9 cellular contexts compared by ENCODE assay signal in the genomic region with DNA sequence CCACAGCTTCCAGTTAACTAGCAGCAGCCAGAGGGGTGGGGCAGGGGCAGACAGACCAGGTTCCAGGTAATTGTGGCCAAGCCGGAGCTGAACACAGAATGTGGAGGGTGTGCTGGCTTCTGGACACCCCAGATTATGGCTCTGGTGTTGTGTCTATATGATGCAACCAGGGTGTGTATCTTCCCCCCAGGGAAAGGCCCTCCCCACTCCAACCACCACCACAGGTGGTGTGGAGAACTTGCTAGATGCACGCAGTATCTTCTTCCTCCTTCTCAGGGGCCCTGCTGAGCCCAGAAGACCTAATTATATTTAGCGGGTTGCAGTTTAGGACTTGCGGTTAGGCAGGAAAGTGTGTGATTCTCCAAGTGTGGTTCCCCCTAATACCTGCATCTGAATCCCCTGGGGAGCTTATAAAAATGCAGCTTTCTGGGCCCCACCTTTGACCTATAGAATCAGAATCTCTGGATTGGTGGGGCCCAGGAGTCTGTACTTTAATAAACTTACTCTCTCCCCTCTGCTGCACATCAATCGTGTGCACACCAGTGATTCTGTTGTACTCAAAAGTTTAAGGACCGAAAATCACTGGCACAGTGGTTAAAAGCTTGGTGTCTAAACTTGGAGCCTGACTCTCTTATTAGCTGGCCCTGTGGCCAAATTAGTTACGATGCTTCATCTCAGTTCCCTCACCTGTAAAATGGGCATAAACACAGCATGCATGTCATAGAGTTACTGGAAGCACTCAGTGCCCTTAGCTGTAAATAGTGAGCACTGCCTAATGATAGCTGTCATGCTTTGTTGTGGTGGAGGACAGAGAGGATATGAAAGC.
DNase-seq lines count a peak whose midpoint lies in the region; ATAC-seq, FAIRE-seq and TF ChIP-seq lines count a peak whose summit lies in the region.
"Had no signal": no experiment of that assay in that cellular context is flagged by ENCODE, and none has a peak within 500 bp of the region (broad histone marks: within the 10 kb centered on the region; RNA-seq: fewer than 3 reads in every experiment).

No MANE protein-coding gene starts in this region.

- DNase-seq in HL-60 (ENCODE audit: low read depth in 1 of 2, low spot score in 1 of 2) (peak; percentile 92 to 97), memory B cell (ENCODE audit: low spot score in 2 of 2) (peak; percentile 61 to 80), H54 (ENCODE audit: insufficient read length, low spot score) (no peak), NCI-H2171 (lab: John Stamatoyannopoulos, UW) (no peak), anterior cingulate cortex (lab: John Stamatoyannopoulos, UW) (no peak)
- DNase-seq in stimulated activated CD4-positive, alpha-beta T cell treated with anti-CD3 and anti-CD28 coated beads, Interleukin-4, amount 100 ng/mL, for 24 hours, result no peak
- DNase-seq: NCI-H226 had no signal

- peaks cover 35% of the 10 kb centered on the region for H3K4me1 Mint-ChIP-seq in memory B cell

- H3K4me3 ChIP-seq in HL-60 (replicated peaks; ENCODE audit: insufficient read depth, low read length), result no peak overlapping the region

- H3K27me3 Mint-ChIP-seq in memory B cell, result peaks cover 12% of the 10 kb centered on the region

- H3K4me3 Mint-ChIP-seq in memory B cell, result peak overlapping the region; percentile 51

- 0 out of 2 replicates have a peak overlapping the region, but pooled peaks have one; percentile 14 for H3K27ac ChIP-seq in HL-60 (replicated peaks)

- peak overlapping the region; percentile 86 for H3K27ac Mint-ChIP-seq in memory B cell

- TF ChIP-seq POLR2A in H54 (IDR thresholded peaks at IDR 0.05; ENCODE audit: low read depth, low read length), result no peak

- H3K36me3 Mint-ChIP-seq in memory B cell, result no peaks in the 10 kb centered on the region

- FAIRE-seq in H54 (lab: Jason Lieb, UNC), result no peak

- no peaks in the 10 kb centered on the region for H3K9me3 Mint-ChIP-seq in memory B cell

- no peak for TF ChIP-seq CTCF in HL-60 (IDR thresholded peaks at IDR 0.05; ENCODE audit: insufficient read depth, low read length)

- no peaks in the 10 kb centered on the region for H3K27me3 ChIP-seq in HL-60 (ENCODE audit: insufficient read depth, poor library complexity, severe bottlenecking)

- ATAC-seq in GM18867 (IDR thresholded peaks at IDR 0.05; ENCODE audit: unreplicated experiment), result peak; percentile 86
- peak; percentile 91 for ATAC-seq in HG02588 (IDR thresholded peaks at IDR 0.05; ENCODE audit: unreplicated experiment)
- ATAC-seq in memory B cell (ENCODE audit: low read depth), result peak; percentile 95

Comparison
In these comparisons a context has a peak if more than half of its experiments do, and no peak if none do; other contexts are left out.
1. DNase-seq: peak in HL-60 (2 of 2) and memory B cell (2 of 2); none in H54 (single experiment), NCI-H2171 (single experiment), stimulated activated CD4-positive, alpha-beta T cell treated with anti-CD3 and anti-CD28 coated beads, Interleukin-4, amount 100 ng/mL, for 24 hours (single experiment) and anterior cingulate cortex (0 of 58).
2. Peak in every context shown above with its lines, with median percentiles within 50 percentile points of each other: ATAC-seq.